16 cellular contexts compared by ENCODE assay signal in genomic region chr16:83095926-83096692, GRCh38.
DNase-seq lines count a peak whose midpoint lies in the region; ATAC-seq, FAIRE-seq and TF ChIP-seq lines count a peak whose summit lies in the region.
"Had no signal": no experiment of that assay in that cellular context is flagged by ENCODE, and none has a peak within 500 bp of the region (broad histone marks: within the 10 kb centered on the region; RNA-seq: fewer than 3 reads in every experiment).

No MANE protein-coding gene starts in this region.

- DNase-seq in GM03348 (ENCODE audit: low spot score) (peak; percentile 21), RPMI7951 (ENCODE audit: low read depth) (peak; percentile 67), fibroblast of mammary gland (ENCODE audit: low read depth) (peak; percentile 14), renal cortical epithelial cell (ENCODE audit: low read depth) (peak; percentile 46), SHP77 (lab: John Stamatoyannopoulos, UW) (no peak), AML-193 (lab: John Stamatoyannopoulos, UW) (no peak), HepG2 (ENCODE audit: low spot score) (no peak)
- DNase-seq: activated CD4-positive, alpha-beta memory T cell treated with anti-CD3 and anti-CD28 coated beads for 36 hours; adrenal gland; BE2C; heart right ventricle; sigmoid colon; stimulated activated CD4-positive, alpha-beta T cell treated with anti-CD3 and anti-CD28 coated beads, Interleukin-2, amount 100 ng/mL, for 48 hours had no signal

- FAIRE-seq in HepG2 (lab: Jason Lieb, UNC) = no peak
- FAIRE-seq: GM19239 had no signal

- no peak overlapping the region for H2AFZ ChIP-seq in HepG2 (ENCODE audit: low read length)

- no peaks in the 10 kb centered on the region for H3K27me3 ChIP-seq in HepG2 (ENCODE audit: control insufficient read depth in 1 of 2, insufficient read depth in 2 of 2, low read length in 2 of 2)
- H3K27me3 ChIP-seq: adrenal gland, BE2C, heart right ventricle, sigmoid colon had no signal

- TF ChIP-seq CTCF in fibroblast of mammary gland (conservative IDR thresholded peaks at IDR 0.05; ENCODE audit: control insufficient read depth, insufficient read depth, low read depth, low read length) (no peak), HepG2 (CRISPR knock-in tag; IDR thresholded peaks at IDR 0.05) (no peak)

- no peak for TF ChIP-seq EP300 in HepG2 (IDR thresholded peaks at IDR 0.05; ENCODE audit: low read depth in 2 of 2, low read length in 2 of 2)
- TF ChIP-seq EP300 in HepG2 (CRISPR knock-in tag; IDR thresholded peaks at IDR 0.05; ENCODE audit: borderline replicate concordance) = no peak

- peaks cover 25% of the 10 kb centered on the region; the same call in 1 of the 2 replicates for H3K9me3 ChIP-seq in HepG2 (ENCODE audit: low read length)
- H3K9me3 ChIP-seq: BE2C had no signal

- H4K20me1 ChIP-seq in HepG2 (ENCODE audit: insufficient read depth, low read length) = no peaks in the 10 kb centered on the region

- no peak overlapping the region for H3K27ac ChIP-seq in HepG2 (ENCODE audit: extremely low read length, insufficient read depth, low read length)
- H3K27ac ChIP-seq: adrenal gland, coronary artery, heart right ventricle, sigmoid colon, VCaP had no signal

- BruUV-seq in HepG2 (replicated peaks; lab: Mats Ljungman, UMichigan) = no TSS peak

- H3K79me2 ChIP-seq in HepG2 (ENCODE audit: insufficient read depth, low read length) = no peaks in the 10 kb centered on the region

- H3K4me2 ChIP-seq in HepG2 (ENCODE audit: low read depth, low read length) = no peak overlapping the region

- CTCF ChIA-PET in HepG2 (lab: Yijun Ruan, JAX; ENCODE audit: low intra/inter-chr PET ratio, low total read pairs) = no interaction called here

- H3K4me3 ChIP-seq in fibroblast of mammary gland (ENCODE audit: control insufficient read depth, low read depth, low read length) (no peak overlapping the region), HepG2 (replicated peaks in 1 of 3; ENCODE audit: insufficient read depth in 1 of 3, low read depth in 2 of 3, low read length in 3 of 3) (no peak overlapping the region)
- H3K4me3 ChIP-seq: adrenal gland, coronary artery, heart right ventricle, sigmoid colon had no signal

- H3K36me3 ChIP-seq in HepG2 (replicated peaks in 1 of 2; ENCODE audit: control insufficient read depth in 1 of 2, insufficient read depth in 2 of 2, low read length in 2 of 2) = no peaks in the 10 kb centered on the region
- H3K36me3 ChIP-seq: adrenal gland, BE2C, heart right ventricle, sigmoid colon had no signal

- WGBS in HepG2 (ENCODE audit: low lambda C conversion rate) = 4% methylated on average over 10 of the region's 10 CpGs

- intact Hi-C loops in HepG2 (cut with micrococcal nuclease; ENCODE audit: unreplicated experiment) = no loop called here

- no peak for TF ChIP-seq POLR2A in HepG2 (IDR thresholded peaks at IDR 0.05; ENCODE audit: insufficient read depth in 1 of 2, low read depth in 2 of 2, low read length in 2 of 2)

- no peak for ATAC-seq in HepG2
- ATAC-seq: heart right ventricle had no signal

- no peaks in the 10 kb centered on the region for H3K4me1 ChIP-seq in HepG2 (ENCODE audit: insufficient read depth, low read length)
- H3K4me1 ChIP-seq: adrenal gland, BE2C, heart right ventricle, sigmoid colon had no signal

- POLR2A ChIA-PET in HepG2 (lab: Yijun Ruan, JAX) = no interaction called here

- no peak for TF ChIP-seq RAD21 in HepG2 (CRISPR knock-in tag; IDR thresholded peaks at IDR 0.05)

- H3K9ac ChIP-seq in HepG2 (ENCODE audit: insufficient read depth, low read depth, low read length) = no peak overlapping the region

- in situ Hi-C loops in HepG2 (cut with HindIII; ENCODE audit: extremely low pct_ligation_motif_present, low pct_unique_long_range_greater_than_20kb) = no loop called here

TF ChIP-seq in HepG2, 621 proteins besides CTCF, POLR2A, EP300 and RAD21:
- TF ChIP-seq HNF1A (IDR thresholded peaks at IDR 0.05; ENCODE audit: low read depth) (no peak), HNF1A (CRISPR knock-in tag; IDR thresholded peaks at IDR 0.05; ENCODE audit: borderline replicate concordance) (no peak), ZBTB37 (CRISPR knock-in tag; IDR thresholded peaks at IDR 0.05) (no peak), ZNF343 (CRISPR knock-in tag; IDR thresholded peaks at IDR 0.05) (no peak), MEIS1 (CRISPR knock-in tag; IDR thresholded peaks at IDR 0.05; ENCODE audit: borderline replicate concordance) (no peak), AHR (CRISPR knock-in tag; IDR thresholded peaks at IDR 0.05) (no peak), NFKB2 (CRISPR knock-in tag; IDR thresholded peaks at IDR 0.05; ENCODE audit: borderline replicate concordance) (no peak), NR3C1 (CRISPR knock-in tag; IDR thresholded peaks at IDR 0.05) (no peak), E2F2 (CRISPR knock-in tag; IDR thresholded peaks at IDR 0.05; ENCODE audit: borderline replicate concordance) (no peak), HOXA5 (CRISPR knock-in tag; IDR thresholded peaks at IDR 0.05) (no peak), REPIN1 (CRISPR knock-in tag; IDR thresholded peaks at IDR 0.05; ENCODE audit: borderline replicate concordance, low read depth) (no peak), ZNF251 (CRISPR knock-in tag; IDR thresholded peaks at IDR 0.05) (no peak), ZFP36L2 (CRISPR knock-in tag; IDR thresholded peaks at IDR 0.05) (no peak), ZNF3 (CRISPR knock-in tag; IDR thresholded peaks at IDR 0.05) (no peak), ZNF546 (CRISPR knock-in tag; conservative IDR thresholded peaks at IDR 0.05) (no peak), YY1 (IDR thresholded peaks at IDR 0.05; ENCODE audit: insufficient read depth, insufficient replicate concordance, low read depth, low read length) (no peak), ZC3H4 (CRISPR knock-in tag; IDR thresholded peaks at IDR 0.05; ENCODE audit: borderline replicate concordance) (no peak)

Comparison
In these comparisons a context has a peak if more than half of its experiments do, and no peak if none do; other contexts are left out.
1. DNase-seq: peak in GM03348 (single experiment), RPMI7951 (single experiment), fibroblast of mammary gland (single experiment) and renal cortical epithelial cell (single experiment); none in SHP77 (0 of 2), AML-193 (0 of 2) and HepG2 (single experiment).